9 cellular contexts compared by ENCODE assay signal in genomic region chr15:41494922-41495735, GRCh38. TPM values are rescaled to one million over a fixed set of nuclear protein-coding genes. Genes with fewer than 3 reads are reported as not detected.
DNase-seq lines count a peak whose midpoint lies in the region; ATAC-seq and TF ChIP-seq lines count a peak whose summit lies in the region.
"Had no signal": no experiment of that assay in that cellular context is flagged by ENCODE, and none has a peak within 500 bp of the region (broad histone marks: within the 10 kb centered on the region; RNA-seq: fewer than 3 reads in every experiment).

No MANE protein-coding gene starts in this region.

- DNase-seq in NCI-H82 (lab: John Stamatoyannopoulos, UW) = peak; percentile 36
- DNase-seq in NCI-H82 treated with DMSO at 0.1 percent for 48 hours (lab: John Stamatoyannopoulos, UW; ENCODE audit: unreplicated experiment) = no peak
- no peak for DNase-seq in suprapubic skin (ENCODE audit: low spot score in 2 of 2)
- no peak for DNase-seq in occipital lobe (lab: John Stamatoyannopoulos, UW)
- DNase-seq in iPS-NIHi7 (ENCODE audit: extremely low spot score) = no peak

- H3K27ac ChIP-seq in liver (ENCODE audit: low read depth in 1 of 2, low read length in 2 of 2) (peak overlapping the region in 1 of 2 donors; percentile 28), suprapubic skin (no peak overlapping the region)

- TF ChIP-seq POLR2A in suprapubic skin (IDR thresholded peaks at IDR 0.05) = no peak

- no peak for TF ChIP-seq EP300 in suprapubic skin (IDR thresholded peaks at IDR 0.05)

- no peak overlapping the region for H3K9ac ChIP-seq in liver (ENCODE audit: low read depth in 1 of 2, low read length in 2 of 2)

- ATAC-seq in GM18511 (IDR thresholded peaks at IDR 0.05; ENCODE audit: unreplicated experiment) = no peak

- peaks cover 0 to 2% (median 0%) of the 10 kb centered on the region in 4 donors for H3K27me3 ChIP-seq in liver (ENCODE audit: control insufficient read depth in 4 of 4, insufficient read depth in 4 of 4, low read length in 3 of 4)
- peaks cover 62% of the 10 kb centered on the region for H3K27me3 ChIP-seq in suprapubic skin

- no peaks in the 10 kb centered on the region for H3K36me3 Mint-ChIP-seq in activated naive CD4-positive, alpha-beta T cell treated with anti-CD3 and anti-CD28 coated beads, Interleukin-2, amount 50 U/mL, for 24 hours

- peak overlapping the region; percentile 59 for H3K4me3 Mint-ChIP-seq in activated naive CD4-positive, alpha-beta T cell treated with anti-CD3 and anti-CD28 coated beads, Interleukin-2, amount 50 U/mL, for 24 hours

- no peak for TF ChIP-seq CTCF in liver (IDR thresholded peaks at IDR 0.05; ENCODE audit: low read depth, low read length, missing input control)
- no peak for TF ChIP-seq CTCF in suprapubic skin (IDR thresholded peaks at IDR 0.05)

- H3K4me1 ChIP-seq in liver (ENCODE audit: control insufficient read depth in 4 of 4, insufficient read depth in 4 of 4, low read length in 3 of 4) (peaks cover 16 to 40% (median 31%) of the 10 kb centered on the region in 4 donors), suprapubic skin (peaks cover 35% of the 10 kb centered on the region)

- H3K36me3 ChIP-seq in liver (ENCODE audit: control insufficient read depth in 4 of 4, insufficient read depth in 3 of 4, low read depth in 1 of 4, low read length in 3 of 4) (no peaks in the 10 kb centered on the region), suprapubic skin (no peaks in the 10 kb centered on the region)

- H3K9me3 ChIP-seq in liver (ENCODE audit: control insufficient read depth in 4 of 4, low read length in 3 of 4) (no peaks in the 10 kb centered on the region), suprapubic skin (no peaks in the 10 kb centered on the region)
- H3K9me3 ChIP-seq: A549 had no signal

- H3K27me3 Mint-ChIP-seq in activated naive CD4-positive, alpha-beta T cell treated with anti-CD3 and anti-CD28 coated beads, Interleukin-2, amount 50 U/mL, for 24 hours = peaks cover 26% of the 10 kb centered on the region

- H3K27ac Mint-ChIP-seq in activated naive CD4-positive, alpha-beta T cell treated with anti-CD3 and anti-CD28 coated beads, Interleukin-2, amount 50 U/mL, for 24 hours = no peak overlapping the region

- 5% methylated on average over 60 of the region's 60 CpGs for WGBS in liver
- 0% methylated on average over 1 of the region's 60 CpGs for WGBS in suprapubic skin

- H3K4me3 ChIP-seq in liver (ENCODE audit: low read depth in 1 of 3, low read length in 3 of 3) = peak overlapping the region in 2 of 3 donors; percentile 40 to 71
- peak overlapping the region; percentile 75 for H3K4me3 ChIP-seq in suprapubic skin

- no peaks in the 10 kb centered on the region for H3K9me3 Mint-ChIP-seq in activated naive CD4-positive, alpha-beta T cell treated with anti-CD3 and anti-CD28 coated beads, Interleukin-2, amount 50 U/mL, for 24 hours

- H3K4me1 Mint-ChIP-seq in activated naive CD4-positive, alpha-beta T cell treated with anti-CD3 and anti-CD28 coated beads, Interleukin-2, amount 50 U/mL, for 24 hours = peaks cover 13% of the 10 kb centered on the region

- TF ChIP-seq RAD21 in liver (IDR thresholded peaks at IDR 0.05) = no peak

TF ChIP-seq in liver, 16 proteins besides CTCF, POLR2A, EP300 and RAD21:
- TF ChIP-seq HNF4A (conservative IDR thresholded peaks at IDR 0.05) (no peak), EGR1 (IDR thresholded peaks at IDR 0.05; ENCODE audit: low read depth in 2 of 2) (no peak), YY1 (IDR thresholded peaks at IDR 0.05) (no peak), ZBTB33 (IDR thresholded peaks at IDR 0.05) (no peak), HNF4G (IDR thresholded peaks at IDR 0.05) (no peak), REST (IDR thresholded peaks at IDR 0.05) (no peak)
TF ChIP-seq in liver: peak in this region for 0.

RNA-seq across cellular contexts. Expression of gene ITPKA, which starts 1.5 kb away (rescaled TPM):
- total RNA-seq in liver = 1 to 10 TPM; 1.4 to 2.4 TPM
- polyA plus RNA-seq in liver = under 1 TPM; 0.36 to 0.92 TPM
- total RNA-seq in suprapubic skin = 1 to 10 TPM in 1 of 4 donors, under 1 TPM in 1, not detected in 2; 0.30 to 1.5 TPM
- 0.31 TPM for total RNA-seq in occipital lobe

RNA-seq across cellular contexts. Expression of gene LTK, which starts 18.5 kb away (rescaled TPM):
- total RNA-seq in liver (1 to 10 TPM; 2.6 to 3.0 TPM), suprapubic skin (1 to 10 TPM in 1 of 4 donors, under 1 TPM in 3; 0.57 to 2.8 (median 0.66) TPM), occipital lobe (not detected)
- polyA plus RNA-seq in liver = 1 to 10 TPM in 1 of 2 donors, under 1 TPM in 1; 0.86 to 1.4 TPM

RNA-seq across cellular contexts. Expression of gene RPAP1, which starts 48.9 kb away (rescaled TPM):
- total RNA-seq in liver (10 to 100 TPM in 1 of 2 donors, 1 to 10 TPM in 1; 7.8 to 12.2 TPM), suprapubic skin (10 to 100 TPM; 21.6 to 50.2 (median 44.3) TPM), occipital lobe (10.1 TPM)
- 1 to 10 TPM; 6.4 to 9.7 TPM for polyA plus RNA-seq in liver
